Comparison of ENCODE assay signal across 10 cellular contexts in the genomic region with DNA sequence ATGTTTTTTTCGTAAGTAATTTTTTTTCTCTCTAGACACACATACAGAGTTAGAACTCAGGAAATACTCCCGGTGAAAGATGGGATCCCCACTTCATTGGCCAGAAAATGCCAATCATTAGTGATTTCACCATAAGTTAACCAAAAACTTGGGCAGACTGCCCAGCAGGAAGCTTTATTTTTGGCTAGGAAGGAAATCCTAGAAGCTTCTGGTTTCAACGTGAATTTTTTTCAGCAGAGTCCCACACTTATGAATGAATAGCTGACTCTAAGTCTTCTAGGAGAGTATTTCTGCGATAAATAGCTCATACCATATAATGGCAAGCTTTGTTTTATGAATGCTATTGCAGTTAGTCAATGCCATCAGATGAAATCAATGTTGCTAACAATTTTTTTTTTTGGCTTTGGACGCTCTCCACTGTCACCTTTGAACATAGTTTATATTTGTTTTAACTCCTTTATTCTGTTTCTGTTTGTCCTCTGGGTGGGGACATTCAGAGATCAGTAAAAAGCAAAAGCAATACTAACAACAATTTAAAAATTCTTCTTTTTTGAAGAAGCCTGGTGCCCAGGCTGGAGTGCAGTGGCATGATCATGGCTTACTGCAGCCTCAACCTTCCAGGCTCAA. TPM values are rescaled to one million over a fixed set of nuclear protein-coding genes. Genes with fewer than 3 reads are reported as not detected.
DNase-seq lines count a peak whose midpoint lies in the region; ATAC-seq and TF ChIP-seq lines count a peak whose summit lies in the region.
"Had no signal": no experiment of that assay in that cellular context is flagged by ENCODE, and none has a peak within 500 bp of the region (broad histone marks: within the 10 kb centered on the region; RNA-seq: fewer than 3 reads in every experiment).

No MANE protein-coding gene starts in this region.

- peak overlapping the region in 1 of 2 donors; percentile 60 for H3K4me3 Mint-ChIP-seq in activated T-cell treated with anti-CD3 and anti-CD28 coated beads, Interleukin-2, amount 50 U/mL, for 72 hours
- no peak overlapping the region for H3K4me3 Mint-ChIP-seq in activated T-cell treated with anti-CD3 and anti-CD28 coated beads, Interleukin-2, amount 50 U/mL, for 4 hours
- H3K4me3 Mint-ChIP-seq in T-helper 17 cell (peak overlapping the region; percentile 57), H9 (no peak overlapping the region)
- H3K4me3 Mint-ChIP-seq in stimulated activated memory B cell treated with anti-CD40 and anti-IgM and Interleukin-4, amounts not matched to agents 10 μg/mL and 1 μg/mL and 100 μg/mL, for 72 hours = no peak overlapping the region

- H3K9me3 Mint-ChIP-seq in activated T-cell treated with anti-CD3 and anti-CD28 coated beads, Interleukin-2, amount 50 U/mL, for 72 hours = no peaks in the 10 kb centered on the region
- H3K9me3 Mint-ChIP-seq in activated T-cell treated with anti-CD3 and anti-CD28 coated beads, Interleukin-2, amount 50 U/mL, for 4 hours = no peaks in the 10 kb centered on the region
- no peaks in the 10 kb centered on the region for H3K9me3 Mint-ChIP-seq in stimulated activated memory B cell treated with anti-CD40 and anti-IgM and Interleukin-4, amounts not matched to agents 10 μg/mL and 1 μg/mL and 100 μg/mL, for 72 hours
- no peaks in the 10 kb centered on the region for H3K9me3 Mint-ChIP-seq in H9

- no peak overlapping the region for H2AK5ac ChIP-seq in H9 (ENCODE audit: insufficient read length, low read length)

- ATAC-seq in activated T-cell treated with anti-CD3 and anti-CD28 coated beads, Interleukin-2, amount 50 U/mL, for 72 hours (replicated peaks in 1 of 2) = no peak
- ATAC-seq in activated T-cell treated with anti-CD3 and anti-CD28 coated beads, Interleukin-2, amount 50 U/mL, for 4 hours = no peak
- ATAC-seq in T-helper 17 cell = no peak
- no peak for ATAC-seq in stimulated activated memory B cell treated with anti-CD40 and anti-IgM and Interleukin-4, amounts not matched to agents 10 μg/mL and 1 μg/mL and 100 μg/mL, for 72 hours

- TF ChIP-seq CTCF in left ventricle myocardium inferior (IDR thresholded peaks at IDR 0.05; ENCODE audit: borderline replicate concordance) (no peak), H9 (conservative IDR thresholded peaks at IDR 0.05) (no peak)

- H2BK15ac ChIP-seq in H9 (ENCODE audit: low read depth, low read length) = no peak overlapping the region

- H3K27ac ChIP-seq in left ventricle myocardium inferior (replicated peaks) (peak overlapping the region; percentile 56), H9 (ENCODE audit: insufficient read length, low read depth, low read length) (no peak overlapping the region)
- H3K27ac ChIP-seq: KMS-11, ovary had no signal

- H3K4me3 ChIP-seq in left ventricle myocardium inferior = peak overlapping the region; percentile 12
- H3K4me3 ChIP-seq: ovary had no signal

- peaks cover 60% of the 10 kb centered on the region for H3K79me2 ChIP-seq in H9 (ENCODE audit: insufficient read depth, low read length)

- peaks cover 44% of the 10 kb centered on the region for H3K36me3 ChIP-seq in left ventricle myocardium inferior
- H3K36me3 ChIP-seq: ovary had no signal

- H3K23me2 ChIP-seq in H9 (ENCODE audit: insufficient read length, low read depth, low read length, poor library complexity, severe bottlenecking) = peaks cover 3% of the 10 kb centered on the region

- no peak overlapping the region for H4K91ac ChIP-seq in H9 (ENCODE audit: insufficient read length, low read depth, low read length)

- no peaks in the 10 kb centered on the region for H3K27me3 ChIP-seq in left ventricle myocardium inferior (ENCODE audit: low read depth)
- no peaks in the 10 kb centered on the region for H3K27me3 ChIP-seq in H9 (ENCODE audit: insufficient read depth, low read length)
- H3K27me3 ChIP-seq: ovary had no signal

- H2BK5ac ChIP-seq in H9 (ENCODE audit: insufficient read length, low read length) = no peak overlapping the region

- peaks cover 91% of the 10 kb centered on the region for H3K4me1 Mint-ChIP-seq in activated T-cell treated with anti-CD3 and anti-CD28 coated beads, Interleukin-2, amount 50 U/mL, for 72 hours (ENCODE audit: low read depth)
- H3K4me1 Mint-ChIP-seq in activated T-cell treated with anti-CD3 and anti-CD28 coated beads, Interleukin-2, amount 50 U/mL, for 4 hours (ENCODE audit: low read depth) = peaks cover 67% of the 10 kb centered on the region
- H3K4me1 Mint-ChIP-seq in T-helper 17 cell = peaks cover 54% of the 10 kb centered on the region
- H3K4me1 Mint-ChIP-seq in stimulated activated memory B cell treated with anti-CD40 and anti-IgM and Interleukin-4, amounts not matched to agents 10 μg/mL and 1 μg/mL and 100 μg/mL, for 72 hours = peaks cover 75% of the 10 kb centered on the region
- peaks cover 19 to 28% of the 10 kb centered on the region in 2 experiments for H3K4me1 Mint-ChIP-seq in H9

- H3K23ac ChIP-seq in H9 (ENCODE audit: insufficient read length, low read depth, low read length) = no peak overlapping the region

- H3K27me3 Mint-ChIP-seq in activated T-cell treated with anti-CD3 and anti-CD28 coated beads, Interleukin-2, amount 50 U/mL, for 72 hours (ENCODE audit: low read depth) = no peaks in the 10 kb centered on the region
- no peaks in the 10 kb centered on the region for H3K27me3 Mint-ChIP-seq in activated T-cell treated with anti-CD3 and anti-CD28 coated beads, Interleukin-2, amount 50 U/mL, for 4 hours (ENCODE audit: low read depth)
- H3K27me3 Mint-ChIP-seq in T-helper 17 cell (no peaks in the 10 kb centered on the region), H9 (ENCODE audit: low read depth) (no peaks in the 10 kb centered on the region)
- no peaks in the 10 kb centered on the region for H3K27me3 Mint-ChIP-seq in stimulated activated memory B cell treated with anti-CD40 and anti-IgM and Interleukin-4, amounts not matched to agents 10 μg/mL and 1 μg/mL and 100 μg/mL, for 72 hours

- no peak overlapping the region for H2AFZ ChIP-seq in H9 (ENCODE audit: low read length)

- H3K9ac ChIP-seq in H9 (ENCODE audit: extremely low read depth, insufficient read length, low read length) = no peak overlapping the region
- H3K9ac ChIP-seq: KMS-11 had no signal

- H3T11ph ChIP-seq in H9 (ENCODE audit: low read length) = no peak overlapping the region

- H3K4me2 ChIP-seq in H9 (ENCODE audit: insufficient read depth, insufficient read length, low read length) = no peak overlapping the region
- H3K4me2 ChIP-seq: KMS-11 had no signal

- H2BK12ac ChIP-seq in H9 (ENCODE audit: insufficient read length, low read depth, low read length) = no peak overlapping the region

- no CpG with 5 or more reads among the region's 5 CpGs for WGBS in H9 (ENCODE audit: extremely low coverage, insufficient read length, low lambda C conversion rate)

- no peak overlapping the region for H2BK20ac ChIP-seq in H9 (ENCODE audit: low read depth, low read length, poor library complexity, severe bottlenecking)

- H3K4ac ChIP-seq in H9 (ENCODE audit: low read depth, low read length) = no peak overlapping the region

- no peak overlapping the region for H3K18ac ChIP-seq in H9 (ENCODE audit: insufficient read length, low read depth, low read length)

- H3K9me3 ChIP-seq in T-helper 17 cell (ENCODE audit: control insufficient read depth, low read length, poor library complexity, severe bottlenecking) (no peaks in the 10 kb centered on the region), left ventricle myocardium inferior (replicated peaks) (no peaks in the 10 kb centered on the region), H9 (ENCODE audit: control insufficient read depth, low read depth, low read length) (no peaks in the 10 kb centered on the region)
- H3K9me3 ChIP-seq: ovary had no signal

- peaks cover 5% of the 10 kb centered on the region for H3K79me1 ChIP-seq in H9 (ENCODE audit: insufficient read depth, low read depth, low read length, poor library complexity, severe bottlenecking)

- H4K20me1 ChIP-seq in H9 (ENCODE audit: control insufficient read depth, insufficient read depth, insufficient read length) = no peaks in the 10 kb centered on the region

- no peak overlapping the region for H4K8ac ChIP-seq in H9 (replicated peaks; ENCODE audit: insufficient read length, low read depth, low read length)

- H3K27ac Mint-ChIP-seq in activated T-cell treated with anti-CD3 and anti-CD28 coated beads, Interleukin-2, amount 50 U/mL, for 72 hours = peak overlapping the region; percentile 94
- peak overlapping the region; percentile 79 for H3K27ac Mint-ChIP-seq in T-helper 17 cell
- peak overlapping the region; percentile 51 for H3K27ac Mint-ChIP-seq in stimulated activated memory B cell treated with anti-CD40 and anti-IgM and Interleukin-4, amounts not matched to agents 10 μg/mL and 1 μg/mL and 100 μg/mL, for 72 hours
- peak overlapping the region in 1 of 3 experiments; percentile 43; a peak in 1 of 7 replicates for H3K27ac Mint-ChIP-seq in H9

- intact Hi-C loops in left ventricle myocardium inferior (cut with micrococcal nuclease) = no loop called here

- peaks cover 13 to 53% of the 10 kb centered on the region in 2 donors for H3K36me3 Mint-ChIP-seq in activated T-cell treated with anti-CD3 and anti-CD28 coated beads, Interleukin-2, amount 50 U/mL, for 72 hours (ENCODE audit: insufficient read depth in 2 of 2)
- peaks cover 43% of the 10 kb centered on the region for H3K36me3 Mint-ChIP-seq in activated T-cell treated with anti-CD3 and anti-CD28 coated beads, Interleukin-2, amount 50 U/mL, for 4 hours (ENCODE audit: insufficient read depth)
- peaks cover 3% of the 10 kb centered on the region for H3K36me3 Mint-ChIP-seq in T-helper 17 cell (ENCODE audit: low read depth)
- peaks cover 46% of the 10 kb centered on the region for H3K36me3 Mint-ChIP-seq in stimulated activated memory B cell treated with anti-CD40 and anti-IgM and Interleukin-4, amounts not matched to agents 10 μg/mL and 1 μg/mL and 100 μg/mL, for 72 hours
- H3K36me3 Mint-ChIP-seq in H9 (ENCODE audit: insufficient read depth in 1 of 3, low read depth in 3 of 3) = peaks cover 45 to 70% (median 66%) of the 10 kb centered on the region in 3 experiments

- no peak overlapping the region for H4K5ac ChIP-seq in H9 (ENCODE audit: insufficient read length, low read depth, low read length)

- H2BK120ac ChIP-seq in H9 (ENCODE audit: low read depth, low read length, poor library complexity, severe bottlenecking) = no peak overlapping the region

- H3K4me1 ChIP-seq in left ventricle myocardium inferior (peaks cover 79% of the 10 kb centered on the region), H9 (ENCODE audit: insufficient read depth, low read length) (no peaks in the 10 kb centered on the region)

- H3K14ac ChIP-seq in H9 (ENCODE audit: insufficient read depth, low read length) = no peak overlapping the region

- no peak for DNase-seq in activated T-cell treated with anti-CD3 and anti-CD28 coated beads, Interleukin-2, amount 50 U/mL, for 72 hours
- no peak for DNase-seq in activated T-cell treated with anti-CD3 and anti-CD28 coated beads, Interleukin-2, amount 50 U/mL, for 4 hours
- DNase-seq in T-helper 17 cell (no peak), left ventricle myocardium inferior (no peak), NCI-H1436 treated with DMSO at 0.1 percent for 48 hours (lab: John Stamatoyannopoulos, UW) (no peak), H9 (no peak)
- DNase-seq in stimulated activated CD4-positive, alpha-beta T cell treated with anti-CD3 and anti-CD28 coated beads, Interleukin-4, amount 100 ng/mL, for 4 hours = no peak

- H3K56ac ChIP-seq in H9 (ENCODE audit: insufficient read length, low read depth, low read length) = no peak overlapping the region

RNA-seq across cellular contexts. Expression of a gene that starts 9.5 kb away (rescaled TPM):
- total RNA-seq in activated T-cell treated with anti-CD3 and anti-CD28 coated beads, Interleukin-2, amount 50 U/mL, for 72 hours = 100 to 1,000 TPM; 302 to 332 TPM
- total RNA-seq in activated T-cell treated with anti-CD3 and anti-CD28 coated beads, Interleukin-2, amount 50 U/mL, for 4 hours = 100 to 1,000 TPM; 345 to 413 (median 354) TPM
- total RNA-seq in T-helper 17 cell (100 to 1,000 TPM; 140 to 149 TPM), left ventricle myocardium inferior (156 TPM), H9 (2021) (286 and 290 TPM in 2 replicates)

RNA-seq across cellular contexts. Expression of a gene that starts 44.3 kb away (rescaled TPM):
- total RNA-seq in activated T-cell treated with anti-CD3 and anti-CD28 coated beads, Interleukin-2, amount 50 U/mL, for 72 hours = 10 to 100 TPM; 10.5 to 12.8 TPM
- 1 to 10 TPM; 6.1 to 8.1 (median 7.2) TPM for total RNA-seq in activated T-cell treated with anti-CD3 and anti-CD28 coated beads, Interleukin-2, amount 50 U/mL, for 4 hours
- total RNA-seq in T-helper 17 cell (1 to 10 TPM; 4.6 to 8.8 TPM), left ventricle myocardium inferior (11.5 TPM), H9 (2021) (5.2 and 5.5 TPM in 2 replicates)
